In the genomic region with DNA sequence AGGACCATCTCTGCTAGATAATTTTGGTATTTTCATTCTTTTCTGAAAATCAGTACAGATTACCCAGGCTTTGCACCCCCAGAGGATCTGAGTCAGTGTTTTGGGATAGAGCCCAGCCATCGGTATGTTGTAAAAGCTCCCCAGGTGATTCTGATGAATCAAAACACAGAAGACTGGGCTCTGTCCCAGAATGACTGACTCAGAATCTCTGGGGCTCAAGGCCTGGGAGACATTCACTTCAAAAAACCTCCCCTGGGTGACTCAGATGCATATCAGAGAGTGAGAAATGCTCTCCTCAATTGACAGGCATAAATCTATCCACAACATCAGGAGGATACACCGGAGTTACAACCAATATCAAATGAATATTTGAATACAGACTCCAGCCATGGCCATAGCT, we compare ENCODE assay signal across 12 cellular contexts. TPM values are rescaled to one million over a fixed set of nuclear protein-coding genes. Genes with fewer than 3 reads are reported as not detected.
DNase-seq lines count a peak whose midpoint lies in the region; ATAC-seq and TF ChIP-seq lines count a peak whose summit lies in the region.
"Had no signal": no experiment of that assay in that cellular context is flagged by ENCODE, and none has a peak within 500 bp of the region (broad histone marks: within the 10 kb centered on the region; RNA-seq: fewer than 3 reads in every experiment).

No MANE protein-coding gene starts in this region.

- in situ Hi-C loops in KBM-7 (cut with MboI; ENCODE audit: low pct_unique_long_range_greater_than_20kb, low sequenced_read_pairs), result no loop called here

- H3K27ac ChIP-seq in tibial nerve, result no peak overlapping the region
- H3K27ac ChIP-seq: BLaER1, spleen, testis, VCaP had no signal

- no peak overlapping the region for H3K4me3 ChIP-seq in tibial nerve
- H3K4me3 ChIP-seq: BLaER1, spleen, testis had no signal

- DNase-seq in NCI-H2196 (lab: John Stamatoyannopoulos, UW; ENCODE audit: unreplicated experiment), result peak; percentile 18
- no peak for DNase-seq in NCI-H2196 treated with DMSO at 0.1 percent for 48 hours (lab: John Stamatoyannopoulos, UW; ENCODE audit: unreplicated experiment)
- DNase-seq in T1000 (lab: John Stamatoyannopoulos, UW), result peak; percentile 82
- peak; percentile 91 for DNase-seq in glomerular visceral epithelial cell (ENCODE audit: extremely low spot score)
- DNase-seq in tibial nerve (ENCODE audit: low spot score in 2 of 2), result peak; percentile 16 to 72
- no peak for DNase-seq in erythroblast (lab: John Stamatoyannopoulos, UW)
- no peak for DNase-seq in KBM-7
- DNase-seq: spleen, testis had no signal

- TF ChIP-seq CTCF in tibial nerve (IDR thresholded peaks at IDR 0.05), result no peak

- no peaks in the 10 kb centered on the region for H3K27me3 ChIP-seq in tibial nerve
- H3K27me3 ChIP-seq: BLaER1, testis had no signal

- TF ChIP-seq POLR2A in tibial nerve (IDR thresholded peaks at IDR 0.05) (no peak), erythroblast (IDR thresholded peaks at IDR 0.05; ENCODE audit: low read length) (no peak)

- H3K9me3 ChIP-seq in tibial nerve, result no peaks in the 10 kb centered on the region
- H3K9me3 ChIP-seq: BLaER1, spleen, testis had no signal

- no peak for TF ChIP-seq EP300 in tibial nerve (IDR thresholded peaks at IDR 0.05)

- H3K4me1 ChIP-seq in tibial nerve, result peaks cover 0 to 36% (median 3%) of the 10 kb centered on the region in 4 donors
- H3K4me1 ChIP-seq: BLaER1, spleen, testis had no signal

- WGBS in tibial nerve, 2 donors, result 23 to 40% methylated on average over 2 of the region's 2 CpGs

- no peak for ATAC-seq in GM18502 (IDR thresholded peaks at IDR 0.05; ENCODE audit: poor library complexity, unreplicated experiment)

- H3K36me3 ChIP-seq in tibial nerve, result no peaks in the 10 kb centered on the region
- H3K36me3 ChIP-seq: BLaER1, spleen had no signal

RNA-seq across cellular contexts. Expression of gene SLC35F4, which starts 32.6 kb away (rescaled TPM):
- total RNA-seq in tibial nerve, result not detected
- total RNA-seq: spleen had no signal

Comparison
In these comparisons a context has a peak if more than half of its experiments do, and no peak if none do; other contexts are left out.
1. DNase-seq: peak in NCI-H2196 (single experiment), T1000 (single experiment), glomerular visceral epithelial cell (single experiment) and tibial nerve (2 of 2); none in NCI-H2196 treated with DMSO at 0.1 percent for 48 hours (single experiment), erythroblast (0 of 2) and KBM-7 (single experiment).